Comparison of ENCODE assay signal across 1 cellular context in the genomic region with DNA sequence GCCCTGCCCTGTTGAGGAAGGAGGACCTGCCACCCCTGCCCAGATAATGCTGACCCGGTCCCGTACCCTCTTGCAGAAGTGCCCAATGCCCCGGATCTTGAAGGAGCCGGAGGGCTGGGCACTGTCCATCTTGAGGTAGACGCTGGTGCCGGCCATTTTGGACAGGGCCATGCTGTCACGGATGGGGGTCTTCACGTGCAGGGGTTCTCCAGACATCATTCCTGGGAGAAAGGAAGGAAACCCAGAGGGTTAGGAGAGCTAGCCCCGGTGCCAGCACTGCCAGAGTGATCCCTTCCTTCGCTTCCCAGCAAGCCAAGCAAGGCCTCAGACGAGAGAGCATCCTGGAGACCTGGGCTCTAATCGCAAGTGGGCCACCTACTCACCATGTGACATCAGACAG.
TF ChIP-seq lines count a peak whose summit lies in the region.

No MANE protein-coding gene starts in this region.

TF ChIP-seq in IMR-90, 13 proteins besides CTCF, POLR2A, EP300 and RAD21:
- no peak for TF ChIP-seq CEBPB (IDR thresholded peaks at IDR 0.05; ENCODE audit: low read depth, low read length)
- TF ChIP-seq MAZ (IDR thresholded peaks at IDR 0.05; ENCODE audit: borderline replicate concordance, low read depth, low read length): no peak
- no peak for TF ChIP-seq RCOR1 (IDR thresholded peaks at IDR 0.05; ENCODE audit: insufficient replicate concordance, low read length)
- TF ChIP-seq MXI1 (IDR thresholded peaks at IDR 0.05; ENCODE audit: borderline replicate concordance, low read depth, low read length): no peak
- TF ChIP-seq MAFK (IDR thresholded peaks at IDR 0.05; ENCODE audit: low read depth, low read length): no peak
- TF ChIP-seq, protein P1, sequence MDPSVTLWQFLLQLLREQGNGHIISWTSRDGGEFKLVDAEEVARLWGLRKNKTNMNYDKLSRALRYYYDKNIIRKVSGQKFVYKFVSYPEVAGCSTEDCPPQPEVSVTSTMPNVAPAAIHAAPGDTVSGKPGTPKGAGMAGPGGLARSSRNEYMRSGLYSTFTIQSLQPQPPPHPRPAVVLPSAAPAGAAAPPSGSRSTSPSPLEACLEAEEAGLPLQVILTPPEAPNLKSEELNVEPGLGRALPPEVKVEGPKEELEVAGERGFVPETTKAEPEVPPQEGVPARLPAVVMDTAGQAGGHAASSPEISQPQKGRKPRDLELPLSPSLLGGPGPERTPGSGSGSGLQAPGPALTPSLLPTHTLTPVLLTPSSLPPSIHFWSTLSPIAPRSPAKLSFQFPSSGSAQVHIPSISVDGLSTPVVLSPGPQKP (IDR thresholded peaks at IDR 0.05; ENCODE audit: borderline replicate concordance, low read depth, low read length): no peak
- TF ChIP-seq NFE2L2 (IDR thresholded peaks at IDR 0.05; ENCODE audit: low read depth, low read length): no peak
- TF ChIP-seq, protein P2, sequence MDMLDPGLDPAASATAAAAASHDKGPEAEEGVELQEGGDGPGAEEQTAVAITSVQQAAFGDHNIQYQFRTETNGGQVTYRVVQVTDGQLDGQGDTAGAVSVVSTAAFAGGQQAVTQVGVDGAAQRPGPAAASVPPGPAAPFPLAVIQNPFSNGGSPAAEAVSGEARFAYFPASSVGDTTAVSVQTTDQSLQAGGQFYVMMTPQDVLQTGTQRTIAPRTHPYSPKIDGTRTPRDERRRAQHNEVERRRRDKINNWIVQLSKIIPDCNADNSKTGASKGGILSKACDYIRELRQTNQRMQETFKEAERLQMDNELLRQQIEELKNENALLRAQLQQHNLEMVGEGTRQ (IDR thresholded peaks at IDR 0.05; ENCODE audit: low read depth, low read length): no peak
- TF ChIP-seq RFX5 (IDR thresholded peaks at IDR 0.05; ENCODE audit: low read depth, low read length): no peak
- TF ChIP-seq CHD1 (IDR thresholded peaks at IDR 0.05; ENCODE audit: low read depth, low read length): no peak
- TF ChIP-seq BHLHE40 (IDR thresholded peaks at IDR 0.05; ENCODE audit: low read depth, low read length): no peak
- no peak for TF ChIP-seq FOS (IDR thresholded peaks at IDR 0.05; ENCODE audit: low read depth, low read length)
- no peak for TF ChIP-seq SMC3 (IDR thresholded peaks at IDR 0.05; ENCODE audit: low read depth, low read length)
